In the genomic region with DNA sequence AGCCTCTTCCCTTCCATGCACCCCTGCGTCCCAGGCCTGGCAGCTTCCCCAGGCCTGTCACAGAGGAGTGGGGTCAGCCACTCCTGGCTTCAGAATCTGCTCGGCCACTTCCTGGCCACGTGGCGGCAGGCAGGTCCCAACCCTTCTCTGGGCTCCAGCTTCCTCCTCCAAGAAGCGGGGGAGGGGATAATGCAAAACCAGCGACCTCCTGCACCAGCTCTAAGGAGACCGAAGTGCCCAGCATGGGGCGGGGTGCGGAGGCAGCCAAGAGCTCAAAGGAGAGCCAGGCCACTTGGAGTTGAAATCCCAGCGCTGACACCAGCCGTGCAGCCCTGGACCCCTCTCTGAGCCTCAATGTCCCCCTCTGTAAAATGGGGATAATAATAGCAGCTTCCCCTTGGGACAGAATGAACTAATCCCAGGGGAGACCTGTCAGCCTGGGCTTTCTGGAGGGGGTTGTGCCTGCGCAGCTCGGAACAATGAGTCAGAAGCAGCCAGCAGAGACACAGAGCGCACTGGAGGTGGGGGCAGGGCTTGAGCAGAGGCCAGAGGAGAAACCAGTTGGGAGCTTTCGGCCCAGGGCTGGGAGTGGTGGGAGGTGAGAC, we compare ENCODE assay signal across 8 cellular contexts. TPM values are rescaled to one million over a fixed set of nuclear protein-coding genes. Genes with fewer than 3 reads are reported as not detected.
DNase-seq lines count a peak whose midpoint lies in the region; ATAC-seq and TF ChIP-seq lines count a peak whose summit lies in the region.

No MANE protein-coding gene starts in this region.

- no peaks in the 10 kb centered on the region for H3K79me2 ChIP-seq in smooth muscle cell (ENCODE audit: low read depth)

- H3F3A ChIP-seq in smooth muscle cell (ENCODE audit: low read depth), result no peaks in the 10 kb centered on the region

- H3K27ac ChIP-seq in breast epithelium, result peak overlapping the region; percentile 96
- H3K27ac ChIP-seq in smooth muscle cell (ENCODE audit: low read depth), result no peak overlapping the region

- no peak overlapping the region for H3K4me3 ChIP-seq in BE2C (ENCODE audit: low read depth, low read length)
- H3K4me3 ChIP-seq in MG63, result no peak overlapping the region
- H3K4me3 ChIP-seq in breast epithelium, result peak overlapping the region in 1 of 3 donors; percentile 35
- no peak overlapping the region for H3K4me3 ChIP-seq in smooth muscle cell

- no peaks in the 10 kb centered on the region for H3K36me3 ChIP-seq in BE2C
- H3K36me3 ChIP-seq in MG63, result no peaks in the 10 kb centered on the region
- H3K36me3 ChIP-seq in breast epithelium, result no peaks in the 10 kb centered on the region
- H3K36me3 ChIP-seq in smooth muscle cell (ENCODE audit: low read depth), result no peaks in the 10 kb centered on the region

- H2AFZ ChIP-seq in smooth muscle cell (ENCODE audit: low read depth), result peak overlapping the region; percentile 32

- H4K20me1 ChIP-seq in smooth muscle cell (ENCODE audit: low read depth), result no peaks in the 10 kb centered on the region

- WGBS in smooth muscle cell (ENCODE audit: low lambda C conversion rate), result 30% methylated on average over 15 of the region's 15 CpGs

- DNase-seq in BE2C (peak; percentile 71), MG63 (peak; percentile 72), breast epithelium (ENCODE audit: low spot score in 2 of 2) (peak; percentile 74 to 86), inferior parietal cortex (ENCODE audit: extremely low spot score) (peak; percentile 74), smooth muscle cell (lab: John Stamatoyannopoulos, UW; ENCODE audit: unreplicated experiment) (peak; percentile 27), NK-92 (lab: John Stamatoyannopoulos, UW; ENCODE audit: unreplicated experiment) (no peak), NCI-H1048 (lab: John Stamatoyannopoulos, UW) (no peak)
- no peak for DNase-seq in stimulated activated naive CD8-positive, alpha-beta T cell treated with anti-CD3 and anti-CD28 coated beads, Interleukin-15, Interleukin-2, amounts not matched to agents 100 U/mL and 50 U/mL, for 24 hours

- H3K4me1 ChIP-seq in BE2C, result no peaks in the 10 kb centered on the region; the same call in 1 of the 2 replicates
- peaks cover 20 to 34% of the 10 kb centered on the region in 2 donors for H3K4me1 ChIP-seq in breast epithelium
- peaks cover 31% of the 10 kb centered on the region for H3K4me1 ChIP-seq in smooth muscle cell (ENCODE audit: low read depth)

- intact Hi-C loops in breast epithelium (cut with DNase I; ENCODE audit: low total_unique reads), result loop anchor here (10.0 kb wide), 1 partner anchor 50 kb away; the partner anchor contains the start of gene SOX10

- no peak for ATAC-seq in stimulated activated naive CD8-positive, alpha-beta T cell treated with anti-CD3 and anti-CD28 coated beads, Interleukin-15, Interleukin-2, amounts not matched to agents 100 U/mL and 50 U/mL, for 24 hours

- no peak for TF ChIP-seq CTCF in BE2C (IDR thresholded peaks at IDR 0.05; ENCODE audit: low read depth, low read length)
- TF ChIP-seq CTCF in breast epithelium (IDR thresholded peaks at IDR 0.05), result no peak
- no peak for TF ChIP-seq CTCF in smooth muscle cell (IDR thresholded peaks at IDR 0.05; ENCODE audit: borderline replicate concordance, insufficient read depth, poor library complexity, severe bottlenecking)

- no peak overlapping the region for H3K9ac ChIP-seq in smooth muscle cell (ENCODE audit: low read depth)

- H3K4me2 ChIP-seq in smooth muscle cell, result peak overlapping the region; percentile 43

- H3K27me3 ChIP-seq in BE2C (no peaks in the 10 kb centered on the region), MG63 (no peaks in the 10 kb centered on the region), breast epithelium (no peaks in the 10 kb centered on the region), smooth muscle cell (ENCODE audit: low read depth) (no peaks in the 10 kb centered on the region)

- no peaks in the 10 kb centered on the region for H3K9me3 ChIP-seq in BE2C
- no peaks in the 10 kb centered on the region for H3K9me3 ChIP-seq in MG63
- H3K9me3 ChIP-seq in breast epithelium, result no peaks in the 10 kb centered on the region
- H3K9me3 ChIP-seq in smooth muscle cell (replicated peaks; ENCODE audit: low read depth), result no peaks in the 10 kb centered on the region

- TF ChIP-seq POLR2A in breast epithelium (IDR thresholded peaks at IDR 0.05), result no peak

RNA-seq across cellular contexts. Expression of gene PICK1, which starts 22.8 kb away (rescaled TPM):
- 32.7 TPM for polyA plus RNA-seq in BE2C (2012; ENCODE audit: insufficient read depth, insufficient read length, low read depth)
- 7.3 and 21.7 TPM in 2 replicates for total RNA-seq in MG63 (2014; rRNA removed; shearing (Covaris generic); ENCODE audit: low replicate concordance)
- total RNA-seq in breast epithelium (10 to 100 TPM; 42.0 to 61.3 (median 49.9) TPM), smooth muscle cell (8.8 and 23.4 TPM in 2 replicates)
- polyA plus RNA-seq in smooth muscle cell, result 17.5 and 30.1 TPM in 2 replicates

RNA-seq across cellular contexts. Expression of gene SLC16A8, which starts 49.6 kb away (rescaled TPM):
- 0.46 TPM for polyA plus RNA-seq in BE2C (2012; ENCODE audit: insufficient read depth, insufficient read length, low read depth)
- total RNA-seq in MG63 (2014; rRNA removed; shearing (Covaris generic); ENCODE audit: low replicate concordance), result not detected in 2 replicates
- total RNA-seq in breast epithelium, result 1 to 10 TPM in 1 of 3 donors, under 1 TPM in 1, not detected in 1; 0.33 to 1.3 TPM
- 0.09 TPM in 1 of 2 replicates, not detected in the other for total RNA-seq in smooth muscle cell
- 0.93 and 1.4 TPM in 2 replicates for polyA plus RNA-seq in smooth muscle cell

RNA-seq across cellular contexts. Expression of gene SOX10, which starts 50.0 kb away (rescaled TPM):
- polyA plus RNA-seq in BE2C (2012; ENCODE audit: insufficient read depth, insufficient read length, low read depth), result 0.31 TPM
- not detected in 2 replicates for total RNA-seq in MG63 (2014; rRNA removed; shearing (Covaris generic); ENCODE audit: low replicate concordance)
- 100 to 1,000 TPM in 1 of 3 donors, 10 to 100 TPM in 1, under 1 TPM in 1; 0.16 to 101 (median 24.9) TPM for total RNA-seq in breast epithelium
- not detected in 2 replicates for total RNA-seq in smooth muscle cell
- not detected in 2 replicates for polyA plus RNA-seq in smooth muscle cell

Comparison
In these comparisons a context has a peak if more than half of its experiments do, and no peak if none do; other contexts are left out.
1. DNase-seq: peak in BE2C (single experiment), MG63 (single experiment), breast epithelium (2 of 2), inferior parietal cortex (single experiment) and smooth muscle cell (single experiment); none in NK-92 (single experiment), stimulated activated naive CD8-positive, alpha-beta T cell treated with anti-CD3 and anti-CD28 coated beads, Interleukin-15, Interleukin-2, amounts not matched to agents 100 U/mL and 50 U/mL, for 24 hours (single experiment) and NCI-H1048 (single experiment).